8 cellular contexts compared by ENCODE assay signal in the genomic region with DNA sequence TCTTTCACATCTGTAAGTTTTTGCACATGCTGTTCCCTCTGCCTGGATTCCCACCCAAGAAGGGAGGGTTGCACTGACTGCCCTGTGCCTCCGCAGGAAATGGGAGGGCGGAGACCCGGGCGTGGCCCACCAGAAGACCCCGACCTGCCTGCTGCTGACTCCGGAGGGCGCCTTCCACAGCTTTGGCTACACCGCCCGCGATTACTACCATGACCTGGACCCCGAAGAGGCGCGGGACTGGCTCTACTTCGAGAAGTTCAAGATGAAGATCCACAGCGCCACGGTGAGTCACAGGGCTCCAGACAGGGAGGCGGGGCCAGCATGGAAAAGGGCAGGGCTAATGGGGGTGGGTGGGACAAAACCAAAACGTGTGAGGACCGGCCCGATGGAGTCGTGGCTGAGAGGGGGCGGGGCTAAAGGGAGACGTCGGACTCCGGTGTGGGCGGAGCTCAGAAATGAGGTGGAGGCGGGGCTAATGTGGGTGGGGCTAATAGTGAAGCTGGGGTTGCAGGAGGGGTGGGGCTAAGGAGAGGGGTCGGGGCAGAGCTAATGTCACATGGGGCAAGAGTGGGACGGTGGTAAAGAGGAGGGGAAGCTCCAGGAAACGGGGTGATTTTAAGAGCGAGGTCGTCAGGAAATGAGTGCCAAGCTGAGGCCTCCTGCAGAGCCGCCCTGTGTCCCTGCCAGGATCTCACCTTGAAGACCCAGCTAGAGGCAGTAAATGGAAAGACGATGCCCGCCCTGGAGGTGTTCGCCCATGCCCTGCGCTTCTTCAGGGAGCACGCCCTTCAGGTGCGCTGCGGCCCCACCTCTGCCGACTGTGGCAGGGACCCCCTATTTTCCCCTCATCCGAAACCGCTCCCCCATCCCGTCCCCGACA. TPM values are rescaled to one million over a fixed set of nuclear protein-coding genes. Genes with fewer than 3 reads are reported as not detected.
DNase-seq lines count a peak whose midpoint lies in the region; ATAC-seq and TF ChIP-seq lines count a peak whose summit lies in the region.

No MANE protein-coding gene starts in this region.

- H3K27me3 ChIP-seq in foreskin keratinocyte (peaks cover 17% of the 10 kb centered on the region), psoas muscle (ENCODE audit: insufficient read depth in 3 of 3, low read length in 2 of 3) (peaks cover 0 to 36% (median 3%) of the 10 kb centered on the region in 3 donors)

- intact Hi-C loops in psoas muscle (cut with DNase I), result no loop called here

- no peaks in the 10 kb centered on the region for H3K36me3 ChIP-seq in psoas muscle (ENCODE audit: insufficient read depth in 1 of 2, low read depth in 1 of 2)

- H3K27ac ChIP-seq in foreskin keratinocyte, result no peak overlapping the region
- no peak overlapping the region for H3K27ac ChIP-seq in psoas muscle

- H3K9me3 ChIP-seq in psoas muscle, result no peaks in the 10 kb centered on the region

- DNase-seq in NCI-H748 treated with DMSO at 0.1 percent for 48 hours (lab: John Stamatoyannopoulos, UW), result peak; percentile 67
- peak; percentile 57 for DNase-seq in activated T-cell treated with anti-CD3 and anti-CD28 coated beads for 1 hour (ENCODE audit: low read depth)
- DNase-seq in foreskin keratinocyte, result peak; percentile 59 to 79
- DNase-seq in psoas muscle, result peak; percentile 68 to 79
- no peak for DNase-seq in glomerular visceral epithelial cell (ENCODE audit: extremely low spot score)

- peak; percentile 80 for ATAC-seq in GM19351 (IDR thresholded peaks at IDR 0.05; ENCODE audit: unreplicated experiment)
- ATAC-seq in foreskin keratinocyte, result peak; percentile 85
- ATAC-seq in psoas muscle, result peak in 3 of 4 donors; percentile 50 to 62 (median 60)
- no peak for ATAC-seq in HG03521 (IDR thresholded peaks at IDR 0.05; ENCODE audit: unreplicated experiment)
- ATAC-seq in HG03520 (IDR thresholded peaks at IDR 0.05; ENCODE audit: unreplicated experiment), result no peak

- no peak overlapping the region for H3K4me3 ChIP-seq in psoas muscle

- TF ChIP-seq CTCF in foreskin keratinocyte (conservative IDR thresholded peaks at IDR 0.05), result peak; percentile 26
- TF ChIP-seq CTCF in psoas muscle (IDR thresholded peaks at IDR 0.05), result no peak

- WGBS in psoas muscle, 3 donors, result 46 to 49% (median 48%) methylated on average over 43 to 45 of the region's 45 CpGs

- H3K4me1 ChIP-seq in foreskin keratinocyte, result peaks cover 3% of the 10 kb centered on the region
- no peaks in the 10 kb centered on the region for H3K4me1 ChIP-seq in psoas muscle

RNA-seq across cellular contexts. Expression of a gene that starts 12.6 kb away (rescaled TPM):
- total RNA-seq in foreskin keratinocyte (0.04 and 0.10 TPM in 2 replicates), psoas muscle (1 to 10 TPM; 5.7 to 9.7 (median 8.2) TPM)
- polyA plus RNA-seq in foreskin keratinocyte (0.02 TPM in 2 replicates), psoas muscle (1 to 10 TPM; 4.0 to 7.6 (median 7.5) TPM)

RNA-seq across cellular contexts. Expression of a gene that starts 22.5 kb away (rescaled TPM):
- total RNA-seq in foreskin keratinocyte (77.4 and 81.3 TPM in 2 replicates), psoas muscle (10 to 100 TPM; 11.9 to 16.0 (median 13.4) TPM)
- polyA plus RNA-seq in foreskin keratinocyte (93.0 and 100 TPM in 2 replicates), psoas muscle (10 to 100 TPM; 10.7 to 24.7 (median 15.4) TPM)

RNA-seq across cellular contexts. Expression of a gene that starts 32.6 kb away (rescaled TPM):
- total RNA-seq in foreskin keratinocyte, result not detected in 2 replicates
- polyA plus RNA-seq in foreskin keratinocyte, result not detected in 2 replicates
- 1 to 10 TPM; 2.3 to 6.2 (median 3.5) TPM for total RNA-seq in psoas muscle
- 1 to 10 TPM in 2 of 3 donors, under 1 TPM in 1; 0.98 to 2.6 (median 1.3) TPM for polyA plus RNA-seq in psoas muscle

RNA-seq across cellular contexts. Expression of a gene that starts 36.2 kb away (rescaled TPM):
- 0.14 and 0.17 TPM in 2 replicates for total RNA-seq in foreskin keratinocyte
- polyA plus RNA-seq in foreskin keratinocyte, result 0.14 and 0.16 TPM in 2 replicates
- total RNA-seq in psoas muscle, result under 1 TPM in 1 of 4 donors, not detected in 3; 0.13 TPM
- 1 to 10 TPM in 1 of 3 donors, under 1 TPM in 2; 0.12 to 1.7 (median 0.35) TPM for polyA plus RNA-seq in psoas muscle

RNA-seq across cellular contexts. Expression of a gene that starts 41.5 kb away (rescaled TPM):
- total RNA-seq in foreskin keratinocyte (79.5 and 79.9 TPM in 2 replicates), psoas muscle (100 to 1,000 TPM in 1 of 4 donors, 10 to 100 TPM in 3; 74.3 to 129 (median 97.8) TPM)
- polyA plus RNA-seq in foreskin keratinocyte (67.2 and 68.9 TPM in 2 replicates), psoas muscle (100 to 1,000 TPM in 2 of 3 donors, 10 to 100 TPM in 1; 84.0 to 144 (median 116) TPM)

Comparison
In these comparisons a context has a peak if more than half of its experiments do, and no peak if none do; other contexts are left out.
1. ATAC-seq: peak in GM19351 (single experiment), foreskin keratinocyte (single experiment) and psoas muscle (3 of 4); none in HG03521 (single experiment) and HG03520 (single experiment).